In the genomic region with DNA sequence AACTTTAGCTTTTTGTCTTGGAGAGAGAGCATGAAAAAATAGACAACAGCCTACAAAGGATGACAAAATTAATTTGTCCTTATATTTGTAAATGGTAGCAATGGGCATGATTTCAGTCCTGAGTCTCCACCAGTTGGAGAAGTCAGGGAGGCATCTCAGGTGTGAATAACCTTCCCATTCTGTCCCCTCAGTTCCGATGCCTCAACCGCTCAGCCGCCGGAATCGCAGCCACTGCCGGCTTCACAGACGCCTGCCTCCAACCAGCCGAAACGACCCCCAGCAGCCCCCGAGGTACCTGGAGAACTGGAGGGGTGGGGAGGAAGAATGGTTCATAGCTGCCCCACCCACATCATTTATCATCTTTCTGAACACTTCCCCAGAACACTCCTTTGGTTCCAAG, we compare ENCODE assay signal across 1 cellular context.
A peak's percentile ranks its signal among the peaks of the same experiment; 100 is the strongest.
TF ChIP-seq lines count a peak whose summit lies in the region.

No MANE protein-coding gene starts in this region.

TF ChIP-seq in K562, 482 proteins besides CTCF, POLR2A, EP300 and RAD21:
- TF ChIP-seq CEBPG (CRISPR knock-in tag; IDR thresholded peaks at IDR 0.05) (no peak), CEBPG (tag; conservative IDR thresholded peaks at IDR 0.05 in 1 of 2, IDR thresholded peaks at IDR 0.05 in 1 of 2) (no peak), NCOA6 (IDR thresholded peaks at IDR 0.05) (no peak), POU5F1 (IDR thresholded peaks at IDR 0.05; ENCODE audit: borderline replicate concordance, low read depth, low read length, partially characterized antibody) (no peak), POLR2G (IDR thresholded peaks at IDR 0.05; ENCODE audit: low read depth, low read length) (peak; percentile 41; the same call in 1 of the 2 replicates), RBFOX2 (IDR thresholded peaks at IDR 0.05; ENCODE audit: low read depth, low read length) (peak; percentile 31; the same call in 1 of the 2 replicates), ZFP36 (IDR thresholded peaks at IDR 0.05; ENCODE audit: low read depth, low read length, partially characterized antibody) (no peak)
